ENCODE assay signal across 27 cellular contexts in genomic region chr14:101643651-101644050, GRCh38.
"Had no signal": no experiment of that assay in that cellular context is flagged by ENCODE, and none has a peak within 500 bp of the region (broad histone marks: within the 10 kb centered on the region; RNA-seq: fewer than 3 reads in every experiment).

No MANE protein-coding gene starts in this region.

- H3K27me3 ChIP-seq: stomach, testis, thyroid gland, tibial artery, upper lobe of left lung, uterus, vagina had no signal

- H3K4me1 ChIP-seq: stomach, suprapubic skin, testis, thyroid gland, tibial artery, tibial nerve, transverse colon, upper lobe of left lung, upper lobe of right lung, uterus, vagina had no signal

- H3K9me3 ChIP-seq: suprapubic skin, testis, thoracic aorta, thyroid gland, transverse colon, upper lobe of left lung, upper lobe of right lung, vagina had no signal

- H3K4me3 ChIP-seq: stomach, suprapubic skin, testis, thoracic aorta, thyroid gland, tibial artery, tibial nerve, transverse colon, upper lobe of left lung, upper lobe of right lung, uterus, vagina had no signal

- H3K27ac ChIP-seq: stomach, suprapubic skin, testis, thoracic aorta, thyroid gland, tibial artery, tibial nerve, transverse colon, upper lobe of left lung, upper lobe of right lung, uterus, vagina had no signal

- DNase-seq: stimulated activated CD4-positive, alpha-beta T cell treated with anti-CD3 and anti-CD28 coated beads, Interleukin-2, amount 100 ng/mL, for 48 hours; stimulated activated CD4-positive, alpha-beta T cell treated with anti-CD3 and anti-CD28 coated beads, Interleukin-4, amount 100 ng/mL, for 1 hour; stimulated activated CD4-positive, alpha-beta T cell treated with anti-CD3 and anti-CD28 coated beads, Interleukin-4, amount 100 ng/mL, for 24 hours; stimulated activated CD4-positive, alpha-beta T cell treated with anti-CD3 and anti-CD28 coated beads, Interleukin-4, amount 100 ng/mL, for 4 hours; stimulated activated CD8-positive, alpha-beta memory T cell treated with anti-CD3 and anti-CD28 coated beads, Interleukin-4, amount 100 ng/mL, for 48 hours; stimulated activated naive B cell treated with anti-CD40 and anti-IgM and Interleukin-4, amounts not matched to agents 10 μg/mL and 1 μg/mL and 100 μg/mL, for 72 hours; stimulated activated naive CD4-positive, alpha-beta T cell; stimulated activated naive CD4-positive, alpha-beta T cell treated with Interleukin-2 at 50 U/mL for 16 hours; stimulated activated naive CD8-positive, alpha-beta T cell treated with anti-CD3 and anti-CD28 coated beads, Interleukin-15, amount 100 ng/mL, for 72 hours; stimulated activated naive CD8-positive, alpha-beta T cell treated with anti-CD3 and anti-CD28 coated beads, Interleukin-15, Interleukin-2, amounts not matched to agents 100 U/mL and 50 U/mL, for 24 hours; stomach; substantia nigra; testis; thyroid gland; tibial artery; transverse colon; trophoblast cell; upper lobe of left lung; upper lobe of right lung; uterus had no signal

- FAIRE-seq: urothelium cell line had no signal

- ATAC-seq: stimulated activated effector memory CD8-positive, alpha-beta T cell treated with anti-CD3 and anti-CD28 coated beads, Interleukin-12 subunit alpha, Interleukin-12 subunit beta, amount 100 ng/mL, for 72 hours; stimulated activated memory B cell treated with anti-CD40 and anti-IgM and Interleukin-4, amounts not matched to agents 10 μg/mL and 1 μg/mL and 100 μg/mL, for 72 hours; stimulated activated naive B cell treated with anti-CD40 and anti-IgM and Interleukin-4, amounts not matched to agents 10 μg/mL and 1 μg/mL and 100 μg/mL, for 72 hours; stimulated activated naive CD8-positive, alpha-beta T cell treated with anti-CD3 and anti-CD28 coated beads, Interleukin-15, amount 100 ng/mL, for 72 hours; stimulated activated naive CD8-positive, alpha-beta T cell treated with anti-CD3 and anti-CD28 coated beads, Interleukin-15, Interleukin-2, amounts not matched to agents 100 U/mL and 50 U/mL, for 24 hours; upper lobe of right lung had no signal

- H3K36me3 ChIP-seq: stomach, suprapubic skin, thoracic aorta, thyroid gland, tibial artery, tibial nerve, transverse colon, upper lobe of left lung, upper lobe of right lung, uterus, vagina had no signal
